ENCODE assay signal across 17 cellular contexts in the genomic region with DNA sequence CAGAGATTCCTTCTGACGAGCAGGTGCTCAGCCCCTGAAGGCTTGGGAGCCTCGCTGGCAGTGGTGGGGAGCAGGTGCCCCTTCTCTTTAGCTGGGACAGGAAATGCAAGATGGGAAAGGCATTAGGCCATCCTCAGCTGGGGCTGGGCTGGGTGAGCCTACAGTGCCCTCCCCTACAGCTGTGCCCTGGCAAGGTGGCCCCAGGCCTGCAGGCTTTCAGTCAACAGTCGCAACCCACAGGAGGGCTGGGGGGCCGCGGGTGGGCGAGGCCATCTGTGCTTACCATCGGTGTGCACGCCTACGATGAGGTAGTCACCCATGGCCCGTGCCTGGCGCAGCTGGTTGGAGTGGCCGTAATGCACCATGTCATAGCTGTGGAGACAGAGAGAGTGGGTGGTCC. TPM values are rescaled to one million over a fixed set of nuclear protein-coding genes. Genes with fewer than 3 reads are reported as not detected.
DNase-seq lines count a peak whose midpoint lies in the region; ATAC-seq and TF ChIP-seq lines count a peak whose summit lies in the region.
"Had no signal": no experiment of that assay in that cellular context is flagged by ENCODE, and none has a peak within 500 bp of the region (broad histone marks: within the 10 kb centered on the region; RNA-seq: fewer than 3 reads in every experiment).

No MANE protein-coding gene starts in this region.

- H3K36me3 ChIP-seq in CD8-positive, alpha-beta T cell (ENCODE audit: insufficient read depth, low read length), result peaks cover 23% of the 10 kb centered on the region

- peaks cover 18% of the 10 kb centered on the region for H3K4me1 ChIP-seq in CD8-positive, alpha-beta T cell (ENCODE audit: insufficient read depth, low read length)

- no peak for ATAC-seq in CD8-positive, alpha-beta T cell
- no peak for ATAC-seq in naive thymus-derived CD8-positive, alpha-beta T cell
- ATAC-seq in omental fat pad (ENCODE audit: low FRiP score), result no peak

- POLR2A ChIA-PET in CD8-positive, alpha-beta T cell (lab: Charles Lee), result interaction anchor here (0.8 to 1.7 kb wide), 3 partner anchors 8 to 39 kb away, joined by 3 to 7 read pairs (median 3); no protein-coding TSS in a partner anchor
- POLR2A ChIA-PET in naive thymus-derived CD8-positive, alpha-beta T cell (lab: Charles Lee), result interaction anchor here (2.6 kb wide), 1 partner anchor 16 kb away, joined by 16 read pairs; a partner anchor contains a TSS

- H3K9me3 ChIP-seq in CD8-positive, alpha-beta T cell (ENCODE audit: low read length), result no peaks in the 10 kb centered on the region

- H3K36me3 Mint-ChIP-seq in T-helper 2 cell treated with Interferon-gamma antibody and Interleukin-4, amounts not matched to agents 5 μg/mL and 100 μg/mL, for 36 hours (ENCODE audit: low read depth), result peaks cover 25% of the 10 kb centered on the region
- peaks cover 38% of the 10 kb centered on the region for H3K36me3 Mint-ChIP-seq in CD8-positive, alpha-beta T cell
- H3K36me3 Mint-ChIP-seq in activated T-helper 2 cell treated with anti-CD3 and anti-CD28 coated beads, Interferon-gamma antibody, Interleukin-2, Interleukin-4, amounts not matched to agents 10 μg/mL and 5 μg/mL and 100 μg/mL, durations not matched to agents 14 hours and 24 hours and 36 hours (ENCODE audit: low read depth), result peaks cover 36% of the 10 kb centered on the region
- peaks cover 0 to 16% (median 4%) of the 10 kb centered on the region in 3 donors for H3K36me3 Mint-ChIP-seq in naive thymus-derived CD8-positive, alpha-beta T cell
- H3K36me3 Mint-ChIP-seq in glutamatergic neuron (ENCODE audit: unreplicated experiment), result no peaks in the 10 kb centered on the region

- intact Hi-C loops in CD8-positive, alpha-beta T cell (cut with DNase I, micrococcal nuclease), result no loop called here
- intact Hi-C loops in activated T-helper 2 cell treated with anti-CD3 and anti-CD28 coated beads, Interferon-gamma antibody, Interleukin-2, Interleukin-4, amounts not matched to agents 10 μg/mL and 5 μg/mL and 100 μg/mL, durations not matched to agents 14 hours and 24 hours and 36 hours (cut with micrococcal nuclease), result no loop called here

- H3K4me1 Mint-ChIP-seq in T-helper 2 cell treated with Interferon-gamma antibody and Interleukin-4, amounts not matched to agents 5 μg/mL and 100 μg/mL, for 36 hours (ENCODE audit: low read depth), result peaks cover 13% of the 10 kb centered on the region
- peaks cover 14% of the 10 kb centered on the region for H3K4me1 Mint-ChIP-seq in CD8-positive, alpha-beta T cell (ENCODE audit: low read depth)
- H3K4me1 Mint-ChIP-seq in activated T-helper 2 cell treated with anti-CD3 and anti-CD28 coated beads, Interferon-gamma antibody, Interleukin-2, Interleukin-4, amounts not matched to agents 10 μg/mL and 5 μg/mL and 100 μg/mL, durations not matched to agents 14 hours and 24 hours and 36 hours (ENCODE audit: low read depth), result peaks cover 8% of the 10 kb centered on the region
- H3K4me1 Mint-ChIP-seq in naive thymus-derived CD8-positive, alpha-beta T cell, result peaks cover 0 to 14% (median 9%) of the 10 kb centered on the region in 4 donors
- H3K4me1 Mint-ChIP-seq in glutamatergic neuron (ENCODE audit: low read depth, unreplicated experiment), result peaks cover 1% of the 10 kb centered on the region

- peak overlapping the region; percentile 38 for H3K4me3 Mint-ChIP-seq in T-helper 2 cell treated with Interferon-gamma antibody and Interleukin-4, amounts not matched to agents 5 μg/mL and 100 μg/mL, for 36 hours
- H3K4me3 Mint-ChIP-seq in CD8-positive, alpha-beta T cell, result peak overlapping the region; percentile 43
- peak overlapping the region; percentile 84 for H3K4me3 Mint-ChIP-seq in activated T-helper 2 cell treated with anti-CD3 and anti-CD28 coated beads, Interferon-gamma antibody, Interleukin-2, Interleukin-4, amounts not matched to agents 10 μg/mL and 5 μg/mL and 100 μg/mL, durations not matched to agents 14 hours and 24 hours and 36 hours (ENCODE audit: low read depth)
- H3K4me3 Mint-ChIP-seq in naive thymus-derived CD8-positive, alpha-beta T cell, result peak overlapping the region in 8 of 10 donors; percentile 11 to 91 (median 52)
- no peak overlapping the region for H3K4me3 Mint-ChIP-seq in glutamatergic neuron (ENCODE audit: unreplicated experiment)
- H3K4me3 Mint-ChIP-seq: CD14-positive monocyte had no signal

- CTCF ChIA-PET in CD8-positive, alpha-beta T cell (lab: Charles Lee), result interaction anchor here (1.0 kb wide), 1 partner anchor 50 kb away, joined by 4 read pairs; no protein-coding TSS in a partner anchor

- no peak overlapping the region for H3K4me3 ChIP-seq in CD8-positive, alpha-beta T cell (ENCODE audit: low read depth, low read length)
- H3K4me3 ChIP-seq: lung, SJSA1 had no signal

- H3K27ac ChIP-seq in CD8-positive, alpha-beta T cell (ENCODE audit: low read depth, low read length), result no peak overlapping the region
- H3K27ac ChIP-seq: SJSA1 had no signal

- H3K9me3 Mint-ChIP-seq in T-helper 2 cell treated with Interferon-gamma antibody and Interleukin-4, amounts not matched to agents 5 μg/mL and 100 μg/mL, for 36 hours, result no peaks in the 10 kb centered on the region
- no peaks in the 10 kb centered on the region for H3K9me3 Mint-ChIP-seq in CD8-positive, alpha-beta T cell
- no peaks in the 10 kb centered on the region for H3K9me3 Mint-ChIP-seq in activated T-helper 2 cell treated with anti-CD3 and anti-CD28 coated beads, Interferon-gamma antibody, Interleukin-2, Interleukin-4, amounts not matched to agents 10 μg/mL and 5 μg/mL and 100 μg/mL, durations not matched to agents 14 hours and 24 hours and 36 hours
- no peaks in the 10 kb centered on the region for H3K9me3 Mint-ChIP-seq in naive thymus-derived CD8-positive, alpha-beta T cell
- peaks cover 5% of the 10 kb centered on the region for H3K9me3 Mint-ChIP-seq in glutamatergic neuron (ENCODE audit: unreplicated experiment)
- H3K9me3 Mint-ChIP-seq: activated CD4-positive, alpha-beta T cell treated with anti-CD3 and anti-CD28 coated beads, Interleukin-2, amount 10 ng/mL, durations not matched to agents 7 days and 5 days; CD14-positive monocyte; endodermal cell had no signal

- H3K27ac Mint-ChIP-seq in T-helper 2 cell treated with Interferon-gamma antibody and Interleukin-4, amounts not matched to agents 5 μg/mL and 100 μg/mL, for 36 hours, result no peak overlapping the region
- H3K27ac Mint-ChIP-seq in CD8-positive, alpha-beta T cell, result no peak overlapping the region
- H3K27ac Mint-ChIP-seq in activated T-helper 2 cell treated with anti-CD3 and anti-CD28 coated beads, Interferon-gamma antibody, Interleukin-2, Interleukin-4, amounts not matched to agents 10 μg/mL and 5 μg/mL and 100 μg/mL, durations not matched to agents 14 hours and 24 hours and 36 hours, result no peak overlapping the region
- H3K27ac Mint-ChIP-seq in naive thymus-derived CD8-positive, alpha-beta T cell, result no peak overlapping the region
- no peak overlapping the region for H3K27ac Mint-ChIP-seq in glutamatergic neuron (ENCODE audit: unreplicated experiment)
- H3K27ac Mint-ChIP-seq: activated CD4-positive, alpha-beta T cell treated with anti-CD3 and anti-CD28 coated beads, Interleukin-2, amount 10 ng/mL, durations not matched to agents 7 days and 5 days had no signal

- no peak for TF ChIP-seq CTCF in CD8-positive, alpha-beta T cell (IDR thresholded peaks at IDR 0.05)
- TF ChIP-seq CTCF in omental fat pad (IDR thresholded peaks at IDR 0.05) (no peak), glutamatergic neuron (IDR thresholded peaks at IDR 0.05; ENCODE audit: partially characterized antibody, unreplicated experiment) (no peak)

- no peak for DNase-seq in T-helper 2 cell treated with Interferon-gamma antibody and Interleukin-4, amounts not matched to agents 5 μg/mL and 100 μg/mL, for 36 hours (ENCODE audit: low spot score)
- no peak for DNase-seq in T-helper 2 cell
- no peak for DNase-seq in CD8-positive, alpha-beta T cell
- no peak for DNase-seq in activated T-helper 2 cell treated with anti-CD3 and anti-CD28 coated beads, Interferon-gamma antibody, Interleukin-2, Interleukin-4, amounts not matched to agents 10 μg/mL and 5 μg/mL and 100 μg/mL, durations not matched to agents 14 hours and 24 hours and 36 hours (ENCODE audit: low spot score)
- no peak for DNase-seq in naive thymus-derived CD8-positive, alpha-beta T cell
- no peak for DNase-seq in dermis blood vessel endothelial cell
- DNase-seq in omental fat pad (ENCODE audit: low spot score), result no peak
- DNase-seq in glutamatergic neuron, result no peak
- DNase-seq: activated CD4-positive, alpha-beta T cell treated with anti-CD3 and anti-CD28 coated beads, Interleukin-2, amount 10 ng/mL, durations not matched to agents 7 days and 5 days; activated T-cell treated with anti-CD3 and anti-CD28 coated beads, Interleukin-2, amount 50 U/mL, for 48 hours; DMS79; endodermal cell; NCI-H1436; NCI-H774 had no signal

- H3K27me3 Mint-ChIP-seq in T-helper 2 cell treated with Interferon-gamma antibody and Interleukin-4, amounts not matched to agents 5 μg/mL and 100 μg/mL, for 36 hours (ENCODE audit: low read depth), result no peaks in the 10 kb centered on the region
- no peaks in the 10 kb centered on the region for H3K27me3 Mint-ChIP-seq in CD8-positive, alpha-beta T cell (ENCODE audit: low read depth)
- H3K27me3 Mint-ChIP-seq in activated T-helper 2 cell treated with anti-CD3 and anti-CD28 coated beads, Interferon-gamma antibody, Interleukin-2, Interleukin-4, amounts not matched to agents 10 μg/mL and 5 μg/mL and 100 μg/mL, durations not matched to agents 14 hours and 24 hours and 36 hours (ENCODE audit: low read depth), result no peaks in the 10 kb centered on the region
- no peaks in the 10 kb centered on the region for H3K27me3 Mint-ChIP-seq in naive thymus-derived CD8-positive, alpha-beta T cell
- no peaks in the 10 kb centered on the region for H3K27me3 Mint-ChIP-seq in glutamatergic neuron (ENCODE audit: unreplicated experiment)
- H3K27me3 Mint-ChIP-seq: activated CD4-positive, alpha-beta T cell treated with anti-CD3 and anti-CD28 coated beads, Interleukin-2, amount 10 ng/mL, durations not matched to agents 7 days and 5 days had no signal

- H3K27me3 ChIP-seq in CD8-positive, alpha-beta T cell (ENCODE audit: insufficient read depth, low read length), result no peaks in the 10 kb centered on the region
- H3K27me3 ChIP-seq: SJSA1 had no signal

RNA-seq across cellular contexts. Expression of a gene that starts 2.0 kb away (rescaled TPM):
- total RNA-seq in CD8-positive, alpha-beta T cell, result 10 to 100 TPM; 18.0 to 18.1 TPM
- total RNA-seq in activated T-helper 2 cell treated with anti-CD3 and anti-CD28 coated beads, Interferon-gamma antibody, Interleukin-2, Interleukin-4, amounts not matched to agents 10 μg/mL and 5 μg/mL and 100 μg/mL, durations not matched to agents 14 hours and 24 hours and 36 hours, result 51.5 and 51.7 TPM in 2 replicates
- 10 to 100 TPM; 34.9 to 38.5 TPM for total RNA-seq in naive thymus-derived CD8-positive, alpha-beta T cell
- polyA plus RNA-seq in naive thymus-derived CD8-positive, alpha-beta T cell, result 10 to 100 TPM; 22.9 to 24.0 (median 23.7) TPM
- total RNA-seq in dermis blood vessel endothelial cell (41.0 and 80.1 TPM in 2 replicates), omental fat pad (10 to 100 TPM; 36.5 to 64.7 (median 45.5) TPM), glutamatergic neuron (ENCODE audit: unreplicated experiment) (63.0 TPM)

RNA-seq across cellular contexts. Expression of a gene that starts 7.2 kb away (rescaled TPM):
- total RNA-seq in CD8-positive, alpha-beta T cell, result under 1 TPM in 1 of 2 experiments, not detected in 1; 0.38 TPM
- 0.28 and 0.39 TPM in 2 replicates for total RNA-seq in activated T-helper 2 cell treated with anti-CD3 and anti-CD28 coated beads, Interferon-gamma antibody, Interleukin-2, Interleukin-4, amounts not matched to agents 10 μg/mL and 5 μg/mL and 100 μg/mL, durations not matched to agents 14 hours and 24 hours and 36 hours
- total RNA-seq in naive thymus-derived CD8-positive, alpha-beta T cell, result 1 to 10 TPM in 1 of 2 experiments, under 1 TPM in 1; 0.69 to 1.0 TPM
- not detected for polyA plus RNA-seq in naive thymus-derived CD8-positive, alpha-beta T cell
- 0.28 TPM in 1 of 2 replicates, not detected in the other for total RNA-seq in dermis blood vessel endothelial cell
- total RNA-seq in omental fat pad, result 1 to 10 TPM in 1 of 4 donors, not detected in 3; 1.4 TPM
- total RNA-seq in glutamatergic neuron (ENCODE audit: unreplicated experiment), result 0.96 TPM

RNA-seq across cellular contexts. Expression of a gene that starts 8.7 kb away (rescaled TPM):
- total RNA-seq in CD8-positive, alpha-beta T cell, result 10 to 100 TPM; 75.2 to 76.1 TPM
- total RNA-seq in activated T-helper 2 cell treated with anti-CD3 and anti-CD28 coated beads, Interferon-gamma antibody, Interleukin-2, Interleukin-4, amounts not matched to agents 10 μg/mL and 5 μg/mL and 100 μg/mL, durations not matched to agents 14 hours and 24 hours and 36 hours, result 50.2 and 55.7 TPM in 2 replicates
- 10 to 100 TPM; 66.5 to 70.8 TPM for total RNA-seq in naive thymus-derived CD8-positive, alpha-beta T cell
- polyA plus RNA-seq in naive thymus-derived CD8-positive, alpha-beta T cell, result 10 to 100 TPM; 21.3 to 30.6 (median 25.6) TPM
- total RNA-seq in dermis blood vessel endothelial cell (17.3 and 21.1 TPM in 2 replicates), omental fat pad (10 to 100 TPM; 15.4 to 25.7 (median 20.2) TPM), glutamatergic neuron (ENCODE audit: unreplicated experiment) (38.7 TPM)

RNA-seq across cellular contexts. Expression of a gene that starts 17.7 kb away (rescaled TPM):
- 10 to 100 TPM; 30.0 to 30.4 TPM for total RNA-seq in CD8-positive, alpha-beta T cell
- total RNA-seq in activated T-helper 2 cell treated with anti-CD3 and anti-CD28 coated beads, Interferon-gamma antibody, Interleukin-2, Interleukin-4, amounts not matched to agents 10 μg/mL and 5 μg/mL and 100 μg/mL, durations not matched to agents 14 hours and 24 hours and 36 hours, result 108 and 119 TPM in 2 replicates
- total RNA-seq in naive thymus-derived CD8-positive, alpha-beta T cell, result 10 to 100 TPM; 38.7 to 48.1 TPM
- 100 to 1,000 TPM; 273 to 324 (median 275) TPM for polyA plus RNA-seq in naive thymus-derived CD8-positive, alpha-beta T cell
- 79.9 and 128 TPM in 2 replicates for total RNA-seq in dermis blood vessel endothelial cell
- total RNA-seq in omental fat pad, result 100 to 1,000 TPM in 3 of 4 donors, 10 to 100 TPM in 1; 82.3 to 152 (median 114) TPM
- 118 TPM for total RNA-seq in glutamatergic neuron (ENCODE audit: unreplicated experiment)

RNA-seq across cellular contexts. Expression of a gene that starts 17.8 kb away (rescaled TPM):
- total RNA-seq in CD8-positive, alpha-beta T cell, result 100 to 1,000 TPM in 1 of 2 experiments, 10 to 100 TPM in 1; 95.8 to 118 TPM
- 237 and 240 TPM in 2 replicates for total RNA-seq in activated T-helper 2 cell treated with anti-CD3 and anti-CD28 coated beads, Interferon-gamma antibody, Interleukin-2, Interleukin-4, amounts not matched to agents 10 μg/mL and 5 μg/mL and 100 μg/mL, durations not matched to agents 14 hours and 24 hours and 36 hours
- total RNA-seq in naive thymus-derived CD8-positive, alpha-beta T cell, result 10 to 100 TPM; 49.9 to 54.4 TPM
- 10 to 100 TPM; 31.7 to 55.4 (median 50.1) TPM for polyA plus RNA-seq in naive thymus-derived CD8-positive, alpha-beta T cell
- 172 and 224 TPM in 2 replicates for total RNA-seq in dermis blood vessel endothelial cell
- total RNA-seq in omental fat pad, result 10 to 100 TPM; 31.5 to 80.7 (median 41.6) TPM
- 80.6 TPM for total RNA-seq in glutamatergic neuron (ENCODE audit: unreplicated experiment)
